Comparison of ENCODE assay signal across 2 cellular contexts in the genomic region with DNA sequence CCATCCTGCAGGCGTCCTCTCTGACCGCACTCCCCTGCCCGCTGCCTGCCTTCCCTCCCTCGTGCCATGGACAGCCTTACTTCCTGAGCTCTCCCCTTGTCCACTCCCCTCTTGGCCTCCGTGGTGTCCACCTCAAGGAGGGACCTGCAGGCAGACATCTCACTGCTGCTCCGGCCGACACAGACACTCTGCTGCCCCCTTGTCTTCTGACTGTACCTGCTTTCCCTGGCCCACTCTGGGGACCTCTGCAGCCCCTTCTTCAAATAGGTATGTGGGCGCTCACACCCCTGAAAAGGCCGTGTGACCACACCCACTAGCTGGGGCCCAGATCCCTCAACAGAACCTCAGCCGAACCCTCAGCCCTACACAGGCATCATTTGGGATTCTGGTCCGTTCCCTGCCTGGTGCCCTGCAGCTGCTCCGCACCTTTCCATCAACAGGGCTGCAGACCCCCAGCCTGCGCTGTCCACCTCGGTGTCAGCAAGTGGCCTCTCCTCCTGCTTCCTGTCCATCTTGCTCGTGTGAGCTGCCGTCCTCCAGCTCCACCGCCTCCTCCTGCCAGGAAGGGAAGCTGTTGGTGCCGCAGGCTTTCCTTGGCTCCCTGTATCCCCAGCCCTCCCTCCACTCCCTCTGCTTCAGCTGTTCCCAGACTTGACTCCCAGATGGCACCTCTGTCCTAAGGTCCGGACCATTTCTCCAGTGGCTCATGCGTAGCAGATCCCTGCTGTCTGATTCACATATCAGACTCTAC.
TF ChIP-seq lines count a peak whose summit lies in the region.

No MANE protein-coding gene starts in this region.

TF ChIP-seq in A549, 52 proteins besides CTCF, POLR2A, EP300 and RAD21 (continued from another document):
- TF ChIP-seq ATOH8 (CRISPR knock-in tag; IDR thresholded peaks at IDR 0.05; ENCODE audit: low read depth) (no peak), CBX2 (IDR thresholded peaks at IDR 0.05; ENCODE audit: borderline replicate concordance, low read depth) (no peak), USF2 (IDR thresholded peaks at IDR 0.05) (no peak), SMC3 (IDR thresholded peaks at IDR 0.05) (no peak), RCOR1 (IDR thresholded peaks at IDR 0.05; ENCODE audit: low read depth, low read length) (no peak)
TF ChIP-seq in A549: peak in this region for 0.

TF ChIP-seq in GM23338, 12 proteins besides CTCF, POLR2A, EP300 and RAD21 (continued from another document):
- TF ChIP-seq ZNF462 (CRISPR knock-in tag; IDR thresholded peaks at IDR 0.05) (no peak), ZNF331 (CRISPR knock-in tag; IDR thresholded peaks at IDR 0.05; ENCODE audit: low read depth) (no peak), NANOG (IDR thresholded peaks at IDR 0.05; ENCODE audit: borderline replicate concordance) (no peak), ZNF114 (CRISPR knock-in tag; IDR thresholded peaks at IDR 0.05) (no peak), REST (IDR thresholded peaks at IDR 0.05; ENCODE audit: unreplicated experiment) (no peak)
- TF ChIP-seq, protein P1, sequence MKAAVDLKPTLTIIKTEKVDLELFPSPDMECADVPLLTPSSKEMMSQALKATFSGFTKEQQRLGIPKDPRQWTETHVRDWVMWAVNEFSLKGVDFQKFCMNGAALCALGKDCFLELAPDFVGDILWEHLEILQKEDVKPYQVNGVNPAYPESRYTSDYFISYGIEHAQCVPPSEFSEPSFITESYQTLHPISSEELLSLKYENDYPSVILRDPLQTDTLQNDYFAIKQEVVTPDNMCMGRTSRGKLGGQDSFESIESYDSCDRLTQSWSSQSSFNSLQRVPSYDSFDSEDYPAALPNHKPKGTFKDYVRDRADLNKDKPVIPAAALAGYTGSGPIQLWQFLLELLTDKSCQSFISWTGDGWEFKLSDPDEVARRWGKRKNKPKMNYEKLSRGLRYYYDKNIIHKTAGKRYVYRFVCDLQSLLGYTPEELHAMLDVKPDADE (IDR thresholded peaks at IDR 0.05), result no peak
